Comparison of ENCODE assay signal across 8 cellular contexts in the genomic region with DNA sequence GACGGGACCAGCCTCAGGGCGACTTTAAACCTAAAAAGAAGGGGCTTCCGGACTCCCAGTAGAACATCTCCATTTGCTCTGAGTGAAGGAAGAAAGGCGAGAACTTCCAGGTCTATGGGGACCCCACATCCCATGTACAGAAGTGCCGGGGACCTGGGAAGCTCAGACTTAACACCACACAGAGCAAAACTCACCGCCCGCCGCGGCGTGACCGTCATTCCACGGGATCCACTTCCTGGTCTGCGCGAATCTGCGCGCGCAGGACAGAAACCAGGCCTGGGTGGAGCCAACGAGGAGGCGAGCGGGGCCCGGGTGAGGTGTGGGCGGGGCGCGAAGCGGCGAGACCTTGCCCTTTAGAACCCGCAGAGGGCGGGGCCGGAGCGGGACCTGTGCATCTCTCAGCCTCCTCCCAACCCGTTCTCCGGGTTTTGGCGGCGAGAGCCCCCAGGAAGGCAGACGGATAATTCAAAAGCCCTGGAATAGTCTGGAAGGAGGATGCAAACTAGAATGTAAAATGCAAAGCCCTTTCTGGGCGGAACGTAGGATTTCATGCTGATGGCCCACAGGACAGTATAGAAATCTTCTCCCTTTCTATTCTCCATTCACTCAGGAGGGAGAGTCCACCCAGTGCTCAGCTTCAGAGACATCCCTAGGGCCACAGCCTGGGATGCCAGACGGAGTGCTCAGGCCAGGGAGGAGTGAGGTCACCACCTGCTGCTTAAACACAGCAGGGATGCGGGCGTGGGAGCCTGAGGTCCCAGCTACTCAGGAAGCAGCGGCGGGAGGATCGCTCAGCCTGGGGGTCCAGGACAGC. TPM values are rescaled to one million over a fixed set of nuclear protein-coding genes. Genes with fewer than 3 reads are reported as not detected.
DNase-seq lines count a peak whose midpoint lies in the region; ATAC-seq and TF ChIP-seq lines count a peak whose summit lies in the region.
"Not testable (repeated sequence)": the region's sequence is repeated elsewhere in the genome, so short reads cannot be mapped to it uniquely, and the experiment has no call there.

A gene (minus strand): TSS at position 242 of the 814 bp plus-strand sequence. CDS start 3,347 bp downstream, outside the sequence.

- H3K27ac ChIP-seq in CD8-positive, alpha-beta T cell (ENCODE audit: low read depth, low read length), result peak within 1 kb of the TSS; percentile 61

- H3K4me3 ChIP-seq in CD8-positive, alpha-beta T cell (ENCODE audit: low read depth, low read length), result peak within 1 kb of the TSS; percentile 61
- peak within 1 kb of the TSS; percentile 57 for H3K4me3 ChIP-seq in endocrine pancreas (ENCODE audit: control insufficient read depth, insufficient read depth, low read length)

- POLR2A ChIA-PET in CD8-positive, alpha-beta T cell (lab: Charles Lee), result interaction anchor here (0.7 to 1.2 kb wide), 2 partner anchors 94 to 1214 kb away, joined by 3 to 8 read pairs; no protein-coding TSS in a partner anchor

- H3K36me3 ChIP-seq in CD8-positive, alpha-beta T cell (ENCODE audit: insufficient read depth, low read length); endocrine pancreas (ENCODE audit: control insufficient read depth, insufficient read depth, low read length): not testable (repeated sequence)

- not testable (repeated sequence) for H3K9me3 ChIP-seq in CD8-positive, alpha-beta T cell (ENCODE audit: low read length); endocrine pancreas (ENCODE audit: control insufficient read depth, low read length)

- not testable (repeated sequence) for H3K27me3 Mint-ChIP-seq in CD8-positive, alpha-beta T cell (ENCODE audit: low read depth)

- intact Hi-C loops in CD8-positive, alpha-beta T cell (cut with DNase I, micrococcal nuclease), result loop anchor here (1.0 to 5.0 kb wide), 9 partner anchors 36 to 540 kb away; a partner anchor contains a TSS

- H3K4me3 Mint-ChIP-seq in CD8-positive, alpha-beta T cell, result peak within 1 kb of the TSS; percentile 94

- H3K9ac ChIP-seq in endocrine pancreas (ENCODE audit: control insufficient read depth, insufficient read depth, low read length), result peak within 1 kb of the TSS; percentile 5

- H3K27ac Mint-ChIP-seq in CD8-positive, alpha-beta T cell, result peak within 1 kb of the TSS; percentile 92

- ATAC-seq in CD8-positive, alpha-beta T cell, result peak; percentile 99
- ATAC-seq in GM19455 (IDR thresholded peaks at IDR 0.05; ENCODE audit: unreplicated experiment), result peak; percentile 94
- ATAC-seq in HG03571 (IDR thresholded peaks at IDR 0.05; ENCODE audit: unreplicated experiment), result peak; percentile 93

- CTCF ChIA-PET in CD8-positive, alpha-beta T cell (lab: Charles Lee), result not testable (repeated sequence)

- H3K9me3 Mint-ChIP-seq in CD8-positive, alpha-beta T cell, result not testable (repeated sequence)

- peaks cover 29% of the 10 kb centered on the region for H3K4me1 Mint-ChIP-seq in CD8-positive, alpha-beta T cell (ENCODE audit: low read depth)

- peak; percentile 50 to 82 (median 61) for DNase-seq in CD8-positive, alpha-beta T cell
- DNase-seq in NOMO-1 (lab: John Stamatoyannopoulos, UW; ENCODE audit: unreplicated experiment in 2 of 2) (peak; percentile 49 to 55), medulla oblongata (ENCODE audit: extremely low spot score) (peak; percentile 75)
- DNase-seq in activated CD8-positive, alpha-beta memory T cell treated with anti-CD3 and anti-CD28 coated beads, Interleukin-2, amount 50 U/mL, for 1 hour (ENCODE audit: extremely low read depth), result peak; percentile 12
- DNase-seq in stimulated activated CD4-positive, alpha-beta T cell treated with anti-CD3 and anti-CD28 coated beads, TNF-alpha, amount 100 ng/mL, for 24 hours (ENCODE audit: low read depth in 3 of 3), result peak; percentile 38 to 64 (median 42)

- TF ChIP-seq CTCF in CD8-positive, alpha-beta T cell (IDR thresholded peaks at IDR 0.05), result not testable (repeated sequence)

- not testable (repeated sequence) for H3K4me1 ChIP-seq in CD8-positive, alpha-beta T cell (ENCODE audit: insufficient read depth, low read length); endocrine pancreas (ENCODE audit: control insufficient read depth, insufficient read depth, low read length)

- not testable (repeated sequence) for H3K27me3 ChIP-seq in CD8-positive, alpha-beta T cell (ENCODE audit: insufficient read depth, low read length); endocrine pancreas (ENCODE audit: control insufficient read depth, insufficient read depth, low read length)

- peaks cover 31% of the 10 kb centered on the region for H3K36me3 Mint-ChIP-seq in CD8-positive, alpha-beta T cell

RNA-seq across cellular contexts. Expression of the gene that starts here (rescaled TPM):
- total RNA-seq in CD8-positive, alpha-beta T cell, result 10 to 100 TPM; 19.0 to 19.8 TPM

Comparison
In these comparisons a context has a peak if more than half of its experiments do, and no peak if none do; other contexts are left out.
1. Peak in every context shown above with its lines: DNase-seq, ATAC-seq, H3K4me3 ChIP-seq and H3K27ac ChIP-seq.
2. DNase-seq: peak in every context shown above with its lines; median percentile 75 in medulla oblongata; 61 in CD8-positive, alpha-beta T cell; 52 in NOMO-1; 42 in stimulated activated CD4-positive, alpha-beta T cell treated with anti-CD3 and anti-CD28 coated beads, TNF-alpha, amount 100 ng/mL, for 24 hours; 12 in activated CD8-positive, alpha-beta memory T cell treated with anti-CD3 and anti-CD28 coated beads, Interleukin-2, amount 50 U/mL, for 1 hour.